Comparison of ENCODE assay signal across 1 cellular context in the genomic region with DNA sequence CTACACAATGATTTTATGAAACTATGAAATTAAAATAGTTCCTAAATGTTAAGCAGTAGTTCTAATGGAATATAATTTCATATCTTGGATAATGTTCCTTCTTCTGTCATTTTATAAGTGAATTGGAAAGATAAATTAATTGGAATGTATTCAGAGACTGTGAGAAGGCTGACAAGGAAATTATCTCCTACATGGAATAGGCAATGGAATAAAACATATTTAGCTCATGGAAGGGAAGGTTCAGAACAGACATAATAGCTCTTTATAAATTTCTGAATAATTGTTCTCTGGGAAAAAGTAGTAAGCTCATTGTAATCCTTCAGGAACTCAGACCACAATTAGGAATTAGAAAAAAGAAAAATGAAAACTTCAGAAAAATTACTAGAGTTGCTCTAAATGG.
A peak's percentile ranks its signal among the peaks of the same experiment; 100 is the strongest.
TF ChIP-seq lines count a peak whose summit lies in the region.

No MANE protein-coding gene starts in this region.

TF ChIP-seq in neural cell, 6 proteins besides CTCF, POLR2A, EP300 and RAD21:
- TF ChIP-seq, protein P1, sequence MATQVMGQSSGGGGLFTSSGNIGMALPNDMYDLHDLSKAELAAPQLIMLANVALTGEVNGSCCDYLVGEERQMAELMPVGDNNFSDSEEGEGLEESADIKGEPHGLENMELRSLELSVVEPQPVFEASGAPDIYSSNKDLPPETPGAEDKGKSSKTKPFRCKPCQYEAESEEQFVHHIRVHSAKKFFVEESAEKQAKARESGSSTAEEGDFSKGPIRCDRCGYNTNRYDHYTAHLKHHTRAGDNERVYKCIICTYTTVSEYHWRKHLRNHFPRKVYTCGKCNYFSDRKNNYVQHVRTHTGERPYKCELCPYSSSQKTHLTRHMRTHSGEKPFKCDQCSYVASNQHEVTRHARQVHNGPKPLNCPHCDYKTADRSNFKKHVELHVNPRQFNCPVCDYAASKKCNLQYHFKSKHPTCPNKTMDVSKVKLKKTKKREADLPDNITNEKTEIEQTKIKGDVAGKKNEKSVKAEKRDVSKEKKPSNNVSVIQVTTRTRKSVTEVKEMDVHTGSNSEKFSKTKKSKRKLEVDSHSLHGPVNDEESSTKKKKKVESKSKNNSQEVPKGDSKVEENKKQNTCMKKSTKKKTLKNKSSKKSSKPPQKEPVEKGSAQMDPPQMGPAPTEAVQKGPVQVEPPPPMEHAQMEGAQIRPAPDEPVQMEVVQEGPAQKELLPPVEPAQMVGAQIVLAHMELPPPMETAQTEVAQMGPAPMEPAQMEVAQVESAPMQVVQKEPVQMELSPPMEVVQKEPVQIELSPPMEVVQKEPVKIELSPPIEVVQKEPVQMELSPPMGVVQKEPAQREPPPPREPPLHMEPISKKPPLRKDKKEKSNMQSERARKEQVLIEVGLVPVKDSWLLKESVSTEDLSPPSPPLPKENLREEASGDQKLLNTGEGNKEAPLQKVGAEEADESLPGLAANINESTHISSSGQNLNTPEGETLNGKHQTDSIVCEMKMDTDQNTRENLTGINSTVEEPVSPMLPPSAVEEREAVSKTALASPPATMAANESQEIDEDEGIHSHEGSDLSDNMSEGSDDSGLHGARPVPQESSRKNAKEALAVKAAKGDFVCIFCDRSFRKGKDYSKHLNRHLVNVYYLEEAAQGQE (IDR thresholded peaks at IDR 0.05; ENCODE audit: borderline replicate concordance): peak; percentile 96
- TF ChIP-seq EZH2 (IDR thresholded peaks at IDR 0.05; ENCODE audit: borderline replicate concordance, insufficient read depth, low read length, poor library complexity, severe bottlenecking) (no peak), TAF1 (IDR thresholded peaks at IDR 0.05; ENCODE audit: low read depth) (no peak), SMC3 (conservative IDR thresholded peaks at IDR 0.05; ENCODE audit: poor library complexity) (no peak), MXI1 (conservative IDR thresholded peaks at IDR 0.05; ENCODE audit: poor library complexity, severe bottlenecking) (no peak)
